ENCODE assay signal across 27 cellular contexts in genomic region chr5:161233553-161233952, GRCh38.
"Had no signal": no experiment of that assay in that cellular context is flagged by ENCODE, and none has a peak within 500 bp of the region (broad histone marks: within the 10 kb centered on the region; RNA-seq: fewer than 3 reads in every experiment).

No MANE protein-coding gene starts in this region.

- ATAC-seq: stimulated activated effector memory CD8-positive, alpha-beta T cell treated with anti-CD3 and anti-CD28 coated beads, Interleukin-12 subunit alpha, Interleukin-12 subunit beta, amount 100 ng/mL, for 72 hours; stimulated activated memory B cell treated with anti-CD40 and anti-IgM and Interleukin-4, amounts not matched to agents 10 μg/mL and 1 μg/mL and 100 μg/mL, for 72 hours; stimulated activated naive B cell treated with anti-CD40 and anti-IgM and Interleukin-4, amounts not matched to agents 10 μg/mL and 1 μg/mL and 100 μg/mL, for 72 hours; stimulated activated naive CD8-positive, alpha-beta T cell treated with anti-CD3 and anti-CD28 coated beads, Interleukin-15, amount 100 ng/mL, for 72 hours; stimulated activated naive CD8-positive, alpha-beta T cell treated with anti-CD3 and anti-CD28 coated beads, Interleukin-15, Interleukin-2, amounts not matched to agents 100 U/mL and 50 U/mL, for 24 hours; upper lobe of right lung had no signal

- H3K36me3 ChIP-seq: stomach, suprapubic skin, thoracic aorta, thyroid gland, tibial artery, tibial nerve, transverse colon, upper lobe of left lung, upper lobe of right lung, uterus, vagina had no signal

- H3K4me3 ChIP-seq: stomach, suprapubic skin, testis, thoracic aorta, thyroid gland, tibial artery, tibial nerve, transverse colon, upper lobe of left lung, upper lobe of right lung, uterus, vagina had no signal

- H3K27ac ChIP-seq: stomach, suprapubic skin, testis, thoracic aorta, thyroid gland, tibial artery, tibial nerve, transverse colon, upper lobe of left lung, upper lobe of right lung, uterus, vagina had no signal

- H3K4me1 ChIP-seq: stomach, suprapubic skin, testis, thyroid gland, tibial artery, transverse colon, upper lobe of left lung, upper lobe of right lung, uterus, vagina had no signal

- H3K27me3 ChIP-seq: stomach, suprapubic skin, testis, thyroid gland, tibial artery, tibial nerve, transverse colon, upper lobe of left lung, upper lobe of right lung, uterus, vagina had no signal

- DNase-seq: stimulated activated CD4-positive, alpha-beta T cell treated with anti-CD3 and anti-CD28 coated beads, Interleukin-2, amount 100 ng/mL, for 48 hours; stimulated activated CD4-positive, alpha-beta T cell treated with anti-CD3 and anti-CD28 coated beads, Interleukin-4, amount 100 ng/mL, for 1 hour; stimulated activated CD4-positive, alpha-beta T cell treated with anti-CD3 and anti-CD28 coated beads, Interleukin-4, amount 100 ng/mL, for 24 hours; stimulated activated CD4-positive, alpha-beta T cell treated with anti-CD3 and anti-CD28 coated beads, Interleukin-4, amount 100 ng/mL, for 4 hours; stimulated activated CD8-positive, alpha-beta memory T cell treated with anti-CD3 and anti-CD28 coated beads, Interleukin-4, amount 100 ng/mL, for 48 hours; stimulated activated naive B cell treated with anti-CD40 and anti-IgM and Interleukin-4, amounts not matched to agents 10 μg/mL and 1 μg/mL and 100 μg/mL, for 72 hours; stimulated activated naive CD4-positive, alpha-beta T cell; stimulated activated naive CD4-positive, alpha-beta T cell treated with Interleukin-2 at 50 U/mL for 16 hours; stimulated activated naive CD8-positive, alpha-beta T cell treated with anti-CD3 and anti-CD28 coated beads, Interleukin-15, amount 100 ng/mL, for 72 hours; stimulated activated naive CD8-positive, alpha-beta T cell treated with anti-CD3 and anti-CD28 coated beads, Interleukin-15, Interleukin-2, amounts not matched to agents 100 U/mL and 50 U/mL, for 24 hours; stomach; substantia nigra; testis; thyroid gland; tibial artery; transverse colon; trophoblast cell; upper lobe of left lung; upper lobe of right lung; uterus had no signal

- H3K9me3 ChIP-seq: stomach, suprapubic skin, testis, thoracic aorta, thyroid gland, tibial artery, tibial nerve, transverse colon, upper lobe of left lung, upper lobe of right lung, uterus, vagina had no signal

- FAIRE-seq: urothelium cell line had no signal
